ENCODE assay signal across 19 cellular contexts in the genomic region with DNA sequence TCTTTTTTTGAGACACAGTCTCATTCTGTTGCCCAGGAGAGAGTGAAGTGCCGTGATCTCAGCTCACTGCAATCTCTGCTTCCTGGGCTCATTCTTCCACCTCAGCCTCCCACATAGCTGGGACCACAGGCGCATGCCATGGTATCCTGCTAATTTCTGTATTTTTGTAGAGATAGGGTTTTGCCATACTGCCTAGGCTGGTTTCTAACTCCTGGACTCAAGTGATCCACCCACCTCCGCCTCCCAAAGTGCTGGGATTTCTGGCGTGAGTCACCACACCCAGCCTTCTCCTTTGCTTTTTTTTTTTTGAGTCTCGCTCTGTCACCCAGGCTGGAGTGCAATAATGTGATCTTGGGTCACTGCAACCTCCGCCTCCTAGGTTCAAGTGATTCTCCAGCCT.
DNase-seq lines count a peak whose midpoint lies in the region; ATAC-seq and TF ChIP-seq lines count a peak whose summit lies in the region.
"Had no signal": no experiment of that assay in that cellular context is flagged by ENCODE, and none has a peak within 500 bp of the region (broad histone marks: within the 10 kb centered on the region; RNA-seq: fewer than 3 reads in every experiment).

No MANE protein-coding gene starts in this region.

- peak overlapping the region; percentile 49; the same call in 1 of the 2 replicates for H3K27ac Mint-ChIP-seq in HFFc6
- H3K27ac Mint-ChIP-seq in WTC11, result peak overlapping the region; percentile 68; the same call in 1 of the 2 replicates
- H3K27ac Mint-ChIP-seq in progenitor cell of endocrine pancreas, result peak overlapping the region; percentile 65
- H3K27ac Mint-ChIP-seq: activated T-helper 1 cell treated with anti-CD3 and anti-CD28 coated beads, Interleukin-12 subunit alpha, Interleukin-12 subunit beta, Interleukin-2, Interleukin-4 antibody, amounts not matched to agents 30 ng/mL and 10 ng/mL and 1 ng/mL, durations not matched to agents 14 hours and 24 hours and 36 hours had no signal

- H3K36me3 Mint-ChIP-seq in HFFc6 (ENCODE audit: low read depth), result peaks cover 43% of the 10 kb centered on the region
- H3K36me3 Mint-ChIP-seq in WTC11, result peaks cover 63% of the 10 kb centered on the region
- H3K36me3 Mint-ChIP-seq in progenitor cell of endocrine pancreas (ENCODE audit: insufficient read depth), result peaks cover 40% of the 10 kb centered on the region

- CTCF ChIA-PET in WTC11 (lab: Charles Lee), result no interaction called here

- H3K27me3 Mint-ChIP-seq in HFFc6 (ENCODE audit: insufficient read depth), result peaks cover 3% of the 10 kb centered on the region
- no peaks in the 10 kb centered on the region for H3K27me3 Mint-ChIP-seq in WTC11 (ENCODE audit: low read depth)
- H3K27me3 Mint-ChIP-seq in progenitor cell of endocrine pancreas, result no peaks in the 10 kb centered on the region

- H3K4me3 ChIP-seq in fibroblast of mammary gland (ENCODE audit: control insufficient read depth, low read depth, low read length), result no peak overlapping the region
- H3K4me3 ChIP-seq: cardiac muscle cell, HAP-1 had no signal

- POLR2A ChIA-PET in WTC11 (lab: Charles Lee), result no interaction called here

- no peak overlapping the region for H3K4me3 Mint-ChIP-seq in HFFc6
- H3K4me3 Mint-ChIP-seq in WTC11, result no peak overlapping the region
- H3K4me3 Mint-ChIP-seq in progenitor cell of endocrine pancreas (ENCODE audit: low read depth), result no peak overlapping the region
- H3K4me3 Mint-ChIP-seq: activated T-helper 1 cell treated with anti-CD3 and anti-CD28 coated beads, Interleukin-12 subunit alpha, Interleukin-12 subunit beta, Interleukin-2, Interleukin-4 antibody, amounts not matched to agents 30 ng/mL and 10 ng/mL and 1 ng/mL, durations not matched to agents 14 hours and 24 hours and 36 hours; CD8-positive, alpha-beta memory T cell; natural killer cell had no signal

- no peak for ATAC-seq in WTC11
- ATAC-seq in GM21423 (IDR thresholded peaks at IDR 0.05; ENCODE audit: unreplicated experiment), result no peak
- ATAC-seq: natural killer cell had no signal

- no peaks in the 10 kb centered on the region; the same call in 1 of the 2 replicates for H3K4me1 Mint-ChIP-seq in HFFc6 (ENCODE audit: low read depth)
- H3K4me1 Mint-ChIP-seq in WTC11, result peaks cover 6% of the 10 kb centered on the region
- no peaks in the 10 kb centered on the region for H3K4me1 Mint-ChIP-seq in progenitor cell of endocrine pancreas (ENCODE audit: low read depth)

- intact Hi-C loops in posterior vena cava (cut with DNase I), result no loop called here

- no peaks in the 10 kb centered on the region for H3K9me3 Mint-ChIP-seq in HFFc6
- peaks cover 8% of the 10 kb centered on the region for H3K9me3 Mint-ChIP-seq in WTC11
- no peaks in the 10 kb centered on the region for H3K9me3 Mint-ChIP-seq in progenitor cell of endocrine pancreas (ENCODE audit: low read depth)
- H3K9me3 Mint-ChIP-seq: activated T-helper 1 cell treated with anti-CD3 and anti-CD28 coated beads, Interleukin-12 subunit alpha, Interleukin-12 subunit beta, Interleukin-2, Interleukin-4 antibody, amounts not matched to agents 30 ng/mL and 10 ng/mL and 1 ng/mL, durations not matched to agents 14 hours and 24 hours and 36 hours; CD8-positive, alpha-beta memory T cell; natural killer cell had no signal

- no peak for TF ChIP-seq CTCF in HFFc6 (IDR thresholded peaks at IDR 0.05)
- TF ChIP-seq CTCF in WTC11 (IDR thresholded peaks at IDR 0.05), result no peak
- no peak for TF ChIP-seq CTCF in fibroblast of mammary gland (conservative IDR thresholded peaks at IDR 0.05; ENCODE audit: control insufficient read depth, insufficient read depth, low read depth, low read length)
- no peak for TF ChIP-seq CTCF in progenitor cell of endocrine pancreas (IDR thresholded peaks at IDR 0.05; ENCODE audit: unreplicated experiment)

- DNase-seq in HFFc6 (no peak), WTC11 (ENCODE audit: low spot score) (no peak), fibroblast of mammary gland (ENCODE audit: low read depth) (peak; percentile 19), progenitor cell of endocrine pancreas (ENCODE audit: low spot score, unreplicated experiment) (no peak), posterior vena cava (ENCODE audit: low spot score) (no peak), NCI-H1436 treated with DMSO at 0.1 percent for 48 hours (lab: John Stamatoyannopoulos, UW) (no peak)
- DNase-seq: activated CD4-positive, CD25-positive, alpha-beta regulatory T cell; CD8-positive, alpha-beta memory T cell; dermis blood vessel endothelial cell; Karpas-422; natural killer cell; NCI-H1105; NCI-H524 treated with DMSO at 0.1 percent for 48 hours; SK-N-SH; stimulated activated CD4-positive, alpha-beta T cell treated with anti-CD3 and anti-CD28 coated beads, Interleukin-2, amount 100 ng/mL, for 48 hours had no signal

TF ChIP-seq in WTC11, 78 proteins besides CTCF, POLR2A, EP300 and RAD21:
- TF ChIP-seq, protein P1, sequence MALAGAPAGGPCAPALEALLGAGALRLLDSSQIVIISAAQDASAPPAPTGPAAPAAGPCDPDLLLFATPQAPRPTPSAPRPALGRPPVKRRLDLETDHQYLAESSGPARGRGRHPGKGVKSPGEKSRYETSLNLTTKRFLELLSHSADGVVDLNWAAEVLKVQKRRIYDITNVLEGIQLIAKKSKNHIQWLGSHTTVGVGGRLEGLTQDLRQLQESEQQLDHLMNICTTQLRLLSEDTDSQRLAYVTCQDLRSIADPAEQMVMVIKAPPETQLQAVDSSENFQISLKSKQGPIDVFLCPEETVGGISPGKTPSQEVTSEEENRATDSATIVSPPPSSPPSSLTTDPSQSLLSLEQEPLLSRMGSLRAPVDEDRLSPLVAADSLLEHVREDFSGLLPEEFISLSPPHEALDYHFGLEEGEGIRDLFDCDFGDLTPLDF (CRISPR knock-in tag; IDR thresholded peaks at IDR 0.05), result no peak
- TF ChIP-seq GTF2I (CRISPR knock-in tag; conservative IDR thresholded peaks at IDR 0.05) (no peak), CBFB (CRISPR knock-in tag; IDR thresholded peaks at IDR 0.05; ENCODE audit: low read depth) (no peak), PRRX2 (CRISPR knock-in tag; IDR thresholded peaks at IDR 0.05) (no peak), ELF4 (CRISPR knock-in tag; IDR thresholded peaks at IDR 0.05; ENCODE audit: low read depth) (no peak), ZNF232 (CRISPR knock-in tag; IDR thresholded peaks at IDR 0.05) (no peak)
- TF ChIP-seq, protein P2, sequence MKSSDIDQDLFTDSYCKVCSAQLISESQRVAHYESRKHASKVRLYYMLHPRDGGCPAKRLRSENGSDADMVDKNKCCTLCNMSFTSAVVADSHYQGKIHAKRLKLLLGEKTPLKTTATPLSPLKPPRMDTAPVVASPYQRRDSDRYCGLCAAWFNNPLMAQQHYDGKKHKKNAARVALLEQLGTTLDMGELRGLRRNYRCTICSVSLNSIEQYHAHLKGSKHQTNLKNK (CRISPR knock-in tag; IDR thresholded peaks at IDR 0.05), result no peak
- TF ChIP-seq, protein P3, sequence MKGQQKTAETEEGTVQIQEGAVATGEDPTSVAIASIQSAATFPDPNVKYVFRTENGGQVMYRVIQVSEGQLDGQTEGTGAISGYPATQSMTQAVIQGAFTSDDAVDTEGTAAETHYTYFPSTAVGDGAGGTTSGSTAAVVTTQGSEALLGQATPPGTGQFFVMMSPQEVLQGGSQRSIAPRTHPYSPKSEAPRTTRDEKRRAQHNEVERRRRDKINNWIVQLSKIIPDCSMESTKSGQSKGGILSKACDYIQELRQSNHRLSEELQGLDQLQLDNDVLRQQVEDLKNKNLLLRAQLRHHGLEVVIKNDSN (CRISPR knock-in tag; IDR thresholded peaks at IDR 0.05), result no peak
- TF ChIP-seq, protein P4, sequence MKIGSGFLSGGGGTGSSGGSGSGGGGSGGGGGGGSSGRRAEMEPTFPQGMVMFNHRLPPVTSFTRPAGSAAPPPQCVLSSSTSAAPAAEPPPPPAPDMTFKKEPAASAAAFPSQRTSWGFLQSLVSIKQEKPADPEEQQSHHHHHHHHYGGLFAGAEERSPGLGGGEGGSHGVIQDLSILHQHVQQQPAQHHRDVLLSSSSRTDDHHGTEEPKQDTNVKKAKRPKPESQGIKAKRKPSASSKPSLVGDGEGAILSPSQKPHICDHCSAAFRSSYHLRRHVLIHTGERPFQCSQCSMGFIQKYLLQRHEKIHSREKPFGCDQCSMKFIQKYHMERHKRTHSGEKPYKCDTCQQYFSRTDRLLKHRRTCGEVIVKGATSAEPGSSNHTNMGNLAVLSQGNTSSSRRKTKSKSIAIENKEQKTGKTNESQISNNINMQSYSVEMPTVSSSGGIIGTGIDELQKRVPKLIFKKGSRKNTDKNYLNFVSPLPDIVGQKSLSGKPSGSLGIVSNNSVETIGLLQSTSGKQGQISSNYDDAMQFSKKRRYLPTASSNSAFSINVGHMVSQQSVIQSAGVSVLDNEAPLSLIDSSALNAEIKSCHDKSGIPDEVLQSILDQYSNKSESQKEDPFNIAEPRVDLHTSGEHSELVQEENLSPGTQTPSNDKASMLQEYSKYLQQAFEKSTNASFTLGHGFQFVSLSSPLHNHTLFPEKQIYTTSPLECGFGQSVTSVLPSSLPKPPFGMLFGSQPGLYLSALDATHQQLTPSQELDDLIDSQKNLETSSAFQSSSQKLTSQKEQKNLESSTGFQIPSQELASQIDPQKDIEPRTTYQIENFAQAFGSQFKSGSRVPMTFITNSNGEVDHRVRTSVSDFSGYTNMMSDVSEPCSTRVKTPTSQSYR (CRISPR knock-in tag; IDR thresholded peaks at IDR 0.05), result no peak
TF ChIP-seq in WTC11: peak in this region for 0.
